ENCODE assay signal across 13 cellular contexts in genomic region chr11:55658031-55658573, GRCh38. TPM values are rescaled to one million over a fixed set of nuclear protein-coding genes. Genes with fewer than 3 reads are reported as not detected.
DNase-seq lines count a peak whose midpoint lies in the region; ATAC-seq and TF ChIP-seq lines count a peak whose summit lies in the region.
"Had no signal": no experiment of that assay in that cellular context is flagged by ENCODE, and none has a peak within 500 bp of the region (broad histone marks: within the 10 kb centered on the region; RNA-seq: fewer than 3 reads in every experiment).

No MANE protein-coding gene starts in this region.

- WGBS in stomach, 5 donors: 77 to 90% (median 84%) methylated on average over 2 of the region's 2 CpGs

- no peaks in the 10 kb centered on the region for H3K36me3 ChIP-seq in stomach
- H3K36me3 ChIP-seq: adrenal gland had no signal

- no peaks in the 10 kb centered on the region for H3K9me3 Mint-ChIP-seq in memory B cell

- intact Hi-C loops in stomach (cut with DNase I; ENCODE audit: low total_unique reads): no loop called here

- ATAC-seq in GM19023 (IDR thresholded peaks at IDR 0.05; ENCODE audit: unreplicated experiment): peak; percentile 94
- peak; percentile 98 for ATAC-seq in GM21723 (IDR thresholded peaks at IDR 0.05; ENCODE audit: unreplicated experiment)
- peak; percentile 96 for ATAC-seq in HG03196 (IDR thresholded peaks at IDR 0.05; ENCODE audit: unreplicated experiment)
- ATAC-seq in memory B cell (ENCODE audit: low read depth): peak; percentile 78
- ATAC-seq in GM21390 (IDR thresholded peaks at IDR 0.05; ENCODE audit: unreplicated experiment): no peak

- H3K27me3 ChIP-seq in stomach: no peaks in the 10 kb centered on the region
- H3K27me3 ChIP-seq: adrenal gland had no signal

- H3K4me1 ChIP-seq in stomach: no peaks in the 10 kb centered on the region
- H3K4me1 ChIP-seq: adrenal gland had no signal

- H3K4me3 Mint-ChIP-seq in memory B cell: peak overlapping the region; percentile 48
- H3K4me3 Mint-ChIP-seq: nephron progenitor cell had no signal

- H3K4me3 ChIP-seq in stomach: no peak overlapping the region
- H3K4me3 ChIP-seq: adrenal gland had no signal

- peak overlapping the region; percentile 32 for H3K27ac Mint-ChIP-seq in memory B cell
- H3K27ac Mint-ChIP-seq: nephron progenitor cell had no signal

- no peak overlapping the region for H3K27ac ChIP-seq in stomach
- H3K27ac ChIP-seq: adrenal gland had no signal

- H3K9me3 ChIP-seq in stomach: peaks cover 0 to 15% (median 0%) of the 10 kb centered on the region in 4 donors
- H3K9me3 ChIP-seq: adrenal gland, SK-N-SH had no signal

- DNase-seq in memory B cell (ENCODE audit: low spot score in 2 of 2) (peak in 1 of 2 donors; percentile 1), AG20443 (ENCODE audit: low spot score) (no peak), stomach (no peak)
- DNase-seq: activated CD4-positive, alpha-beta T cell treated with anti-CD3 and anti-CD28 coated beads, Interleukin-2, amount 50 U/mL, for 4 hours; adrenal gland; NCI-H2081 treated with DMSO at 0.1 percent for 48 hours; nephron progenitor cell; SK-N-SH had no signal

- peaks cover 11% of the 10 kb centered on the region for H3K4me1 Mint-ChIP-seq in memory B cell
- H3K4me1 Mint-ChIP-seq: nephron progenitor cell had no signal

- no peaks in the 10 kb centered on the region for H3K27me3 Mint-ChIP-seq in memory B cell

- no peak for TF ChIP-seq CTCF in stomach (IDR thresholded peaks at IDR 0.05)

- TF ChIP-seq POLR2A in stomach (IDR thresholded peaks at IDR 0.05): no peak

- H3K36me3 Mint-ChIP-seq in memory B cell: no peaks in the 10 kb centered on the region

- no peak for TF ChIP-seq EP300 in stomach (IDR thresholded peaks at IDR 0.05)

RNA-seq across cellular contexts. Expression of gene OR4C6, which starts 3.9 kb away (rescaled TPM):
- not detected for total RNA-seq in stomach
- not detected for polyA plus RNA-seq in stomach
- total RNA-seq: adrenal gland had no signal
- polyA plus RNA-seq: adrenal gland, SK-N-SH, thymus had no signal

RNA-seq across cellular contexts. Expression of gene OR4S2, which starts 10.0 kb away (rescaled TPM):
- not detected for total RNA-seq in stomach
- polyA plus RNA-seq in stomach: not detected
- total RNA-seq: adrenal gland had no signal
- polyA plus RNA-seq: adrenal gland, SK-N-SH, thymus had no signal

RNA-seq across cellular contexts. Expression of gene OR4P4, which starts 23.2 kb away (rescaled TPM):
- total RNA-seq in stomach: not detected
- not detected for polyA plus RNA-seq in stomach
- total RNA-seq: adrenal gland had no signal
- polyA plus RNA-seq: adrenal gland, SK-N-SH, thymus had no signal

RNA-seq across cellular contexts. Expression of gene OR4C11, which starts 50.7 kb away (rescaled TPM):
- total RNA-seq in stomach: not detected
- polyA plus RNA-seq in stomach: not detected
- total RNA-seq: adrenal gland had no signal
- polyA plus RNA-seq: adrenal gland, SK-N-SH, thymus had no signal
